1 cellular context compared by ENCODE assay signal in the genomic region with DNA sequence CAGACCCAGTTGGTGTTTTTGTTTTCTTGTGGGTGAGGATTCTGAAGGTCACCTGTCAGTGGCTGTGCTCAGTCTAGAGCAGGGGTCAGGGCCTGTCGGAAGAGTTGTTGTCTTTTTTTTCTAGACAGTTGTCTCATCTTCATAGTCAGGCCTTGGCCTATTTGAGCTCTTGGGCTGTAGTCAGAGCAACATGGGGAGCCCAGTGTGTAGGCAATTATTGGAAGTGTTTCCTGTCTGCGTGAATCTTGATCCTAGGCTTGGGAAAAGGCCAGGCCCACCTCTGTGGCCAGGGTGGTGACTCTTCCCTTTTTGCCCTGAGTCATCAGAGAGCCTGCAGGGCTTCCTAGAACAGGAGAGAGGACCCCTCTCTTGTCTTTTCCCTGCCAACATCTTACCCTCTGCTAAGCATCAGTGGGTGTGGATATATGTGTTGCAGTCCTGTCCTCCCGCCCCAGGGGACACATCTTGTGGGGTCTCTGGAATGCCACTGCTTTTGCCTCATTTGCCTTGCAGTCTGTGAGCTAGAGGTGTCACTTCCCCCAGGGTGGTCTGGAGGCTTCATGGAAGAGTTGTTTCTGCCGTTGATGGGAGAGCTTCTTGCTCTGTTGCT.
TF ChIP-seq lines count a peak whose summit lies in the region.

No MANE protein-coding gene starts in this region.

TF ChIP-seq in K562, 482 proteins besides CTCF, POLR2A, EP300 and RAD21:
- TF ChIP-seq SRSF1 (IDR thresholded peaks at IDR 0.05; ENCODE audit: low read depth, low read length) (no peak), FOSL1 (tag; conservative IDR thresholded peaks at IDR 0.05) (0 out of 2 replicates have a peak, but pooled peaks have one; percentile 16)
